Comparison of ENCODE assay signal across 1 cellular context in genomic region chr5:176947847-176948246, GRCh38.
TF ChIP-seq lines count a peak whose summit lies in the region.

No MANE protein-coding gene starts in this region.

TF ChIP-seq in WTC11, 78 proteins besides CTCF, POLR2A, EP300 and RAD21 (continued from another document):
- no peak for TF ChIP-seq E2F5 (CRISPR knock-in tag; IDR thresholded peaks at IDR 0.05)
- TF ChIP-seq ZNF416 (CRISPR knock-in tag; IDR thresholded peaks at IDR 0.05), result no peak
- TF ChIP-seq ZNF423 (CRISPR knock-in tag; IDR thresholded peaks at IDR 0.05), result no peak
- no peak for TF ChIP-seq TCF7 (CRISPR knock-in tag; IDR thresholded peaks at IDR 0.05; ENCODE audit: low read depth)
- no peak for TF ChIP-seq GRHL2 (CRISPR knock-in tag; IDR thresholded peaks at IDR 0.05; ENCODE audit: insufficient replicate concordance, severe bottlenecking)
- TF ChIP-seq, protein P1, sequence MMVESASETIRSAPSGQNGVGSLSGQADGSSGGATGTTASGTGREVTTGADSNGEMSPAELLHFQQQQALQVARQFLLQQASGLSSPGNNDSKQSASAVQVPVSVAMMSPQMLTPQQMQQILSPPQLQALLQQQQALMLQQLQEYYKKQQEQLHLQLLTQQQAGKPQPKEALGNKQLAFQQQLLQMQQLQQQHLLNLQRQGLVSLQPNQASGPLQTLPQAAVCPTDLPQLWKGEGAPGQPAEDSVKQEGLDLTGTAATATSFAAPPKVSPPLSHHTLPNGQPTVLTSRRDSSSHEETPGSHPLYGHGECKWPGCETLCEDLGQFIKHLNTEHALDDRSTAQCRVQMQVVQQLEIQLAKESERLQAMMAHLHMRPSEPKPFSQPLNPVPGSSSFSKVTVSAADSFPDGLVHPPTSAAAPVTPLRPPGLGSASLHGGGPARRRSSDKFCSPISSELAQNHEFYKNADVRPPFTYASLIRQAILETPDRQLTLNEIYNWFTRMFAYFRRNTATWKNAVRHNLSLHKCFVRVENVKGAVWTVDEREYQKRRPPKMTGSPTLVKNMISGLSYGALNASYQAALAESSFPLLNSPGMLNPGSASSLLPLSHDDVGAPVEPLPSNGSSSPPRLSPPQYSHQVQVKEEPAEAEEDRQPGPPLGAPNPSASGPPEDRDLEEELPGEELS (CRISPR knock-in tag; IDR thresholded peaks at IDR 0.05), result no peak
- no peak for TF ChIP-seq NFYB (CRISPR knock-in tag; conservative IDR thresholded peaks at IDR 0.05; ENCODE audit: low read depth)
- no peak for TF ChIP-seq NR1H2 (CRISPR knock-in tag; IDR thresholded peaks at IDR 0.05)
